In the genomic region with DNA sequence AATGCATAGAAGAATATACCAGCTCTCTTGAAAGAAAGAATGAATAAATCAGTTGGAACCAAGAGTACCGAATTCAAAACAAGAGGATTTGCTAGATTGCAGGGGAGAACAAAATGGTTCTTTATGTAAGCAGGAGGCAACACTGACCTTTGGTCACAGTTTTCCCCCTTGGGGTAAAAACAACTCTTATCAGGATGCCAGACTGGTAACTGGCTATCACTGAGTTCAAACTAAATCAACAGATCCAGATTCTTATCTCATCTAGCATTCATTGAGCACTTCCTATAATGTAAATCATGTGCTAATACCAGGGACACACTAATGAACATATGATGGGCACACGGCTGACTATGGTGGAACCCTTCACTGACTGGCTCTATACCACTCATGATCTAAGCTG, we compare ENCODE assay signal across 35 cellular contexts. TPM values are rescaled to one million over a fixed set of nuclear protein-coding genes. Genes with fewer than 3 reads are reported as not detected.
"Had no signal": no experiment of that assay in that cellular context is flagged by ENCODE, and none has a peak within 500 bp of the region (broad histone marks: within the 10 kb centered on the region; RNA-seq: fewer than 3 reads in every experiment).

No MANE protein-coding gene starts in this region.

- DNase-seq: naive thymus-derived CD4-positive, alpha-beta T cell; natural killer cell; occipital lobe; ovary; posterior cingulate gyrus; psoas muscle; right cardiac atrium; spleen; stimulated activated CD4-positive, alpha-beta T cell treated with anti-CD3 and anti-CD28 coated beads, Interleukin-12 subunit alpha, Interleukin-12 subunit beta, amount 100 ng/mL, for 4 hours; stimulated activated CD4-positive, alpha-beta T cell treated with anti-CD3 and anti-CD28 coated beads, Interleukin-1b, Interleukin-23, amount 100 ng/mL, for 48 hours; stimulated activated CD4-positive, alpha-beta T cell treated with anti-CD3 and anti-CD28 coated beads, Interleukin-4, amount 100 ng/mL, for 1 hour; stimulated activated CD4-positive, alpha-beta T cell treated with anti-CD3 and anti-CD28 coated beads, Interleukin-4, amount 100 ng/mL, for 4 hours; stimulated activated CD8-positive, alpha-beta memory T cell treated with anti-CD3 and anti-CD28 coated beads, Interleukin-4, amount 100 ng/mL, for 48 hours; stimulated activated naive CD4-positive, alpha-beta T cell; substantia nigra; testis; tibial artery; transverse colon; upper lobe of right lung; uterus had no signal

- H3K4me1 Mint-ChIP-seq: natural killer cell; nephron; neural progenitor cell; stimulated activated memory B cell treated with anti-CD40 and anti-IgM and Interleukin-4, amounts not matched to agents 10 μg/mL and 1 μg/mL and 100 μg/mL, for 72 hours had no signal

- H3K9ac ChIP-seq: neural progenitor cell, parathyroid adenoma had no signal

- H3K27ac ChIP-seq: neural progenitor cell, ovary, parathyroid adenoma, psoas muscle, skin epidermis, spleen, suprapubic skin, testis, tibial artery, transverse colon, upper lobe of right lung, uterus had no signal

- H3K4me3 ChIP-seq: neural progenitor cell, ovary, psoas muscle, skin epidermis, smooth muscle cell, spleen, suprapubic skin, testis, tibial artery, transverse colon, upper lobe of right lung, uterus had no signal

- H3K4me3 Mint-ChIP-seq: naive thymus-derived CD4-positive, alpha-beta T cell; natural killer cell; nephron; neural progenitor cell; stimulated activated memory B cell treated with anti-CD40 and anti-IgM and Interleukin-4, amounts not matched to agents 10 μg/mL and 1 μg/mL and 100 μg/mL, for 72 hours; stimulated activated naive CD8-positive, alpha-beta T cell treated with anti-CD3 and anti-CD28 coated beads, Interleukin-15, Interleukin-2, amounts not matched to agents 100 ng/mL and 50 ng/mL, for 24 hours; type B pancreatic cell had no signal

- H3K36me3 Mint-ChIP-seq: naive thymus-derived CD4-positive, alpha-beta T cell; natural killer cell; neural progenitor cell; stimulated activated memory B cell treated with anti-CD40 and anti-IgM and Interleukin-4, amounts not matched to agents 10 μg/mL and 1 μg/mL and 100 μg/mL, for 72 hours; type B pancreatic cell had no signal

- H3K4me1 ChIP-seq: neural progenitor cell, parathyroid adenoma, psoas muscle, spleen, suprapubic skin, testis, tibial artery, transverse colon, upper lobe of right lung, uterus had no signal

- H3K9me3 ChIP-seq: ovary, psoas muscle, spleen, suprapubic skin, testis, tibial artery, transverse colon, upper lobe of right lung, uterus had no signal

- ATAC-seq: naive thymus-derived CD4-positive, alpha-beta T cell; natural killer cell; psoas muscle; right cardiac atrium; sciatic nerve; stimulated activated memory B cell treated with anti-CD40 and anti-IgM and Interleukin-4, amounts not matched to agents 10 μg/mL and 1 μg/mL and 100 μg/mL, for 72 hours; upper lobe of right lung had no signal

- H3K27me3 ChIP-seq: neural progenitor cell, ovary, testis, upper lobe of right lung, uterus had no signal

- H3K27ac Mint-ChIP-seq: naive thymus-derived CD4-positive, alpha-beta T cell; natural killer cell; nephron; neural progenitor cell; progenitor cell of endocrine pancreas; stimulated activated memory B cell treated with anti-CD40 and anti-IgM and Interleukin-4, amounts not matched to agents 10 μg/mL and 1 μg/mL and 100 μg/mL, for 72 hours; stimulated activated naive CD8-positive, alpha-beta T cell treated with anti-CD3 and anti-CD28 coated beads, Interleukin-15, Interleukin-2, amounts not matched to agents 100 ng/mL and 50 ng/mL, for 24 hours; type B pancreatic cell had no signal

- H3K4me2 ChIP-seq: neural progenitor cell, smooth muscle cell had no signal

- H3K79me2 ChIP-seq: parathyroid adenoma had no signal

- H3K9me3 Mint-ChIP-seq: natural killer cell; nephron; stimulated activated memory B cell treated with anti-CD40 and anti-IgM and Interleukin-4, amounts not matched to agents 10 μg/mL and 1 μg/mL and 100 μg/mL, for 72 hours; stimulated activated naive CD8-positive, alpha-beta T cell treated with anti-CD3 and anti-CD28 coated beads, Interleukin-15, Interleukin-2, amounts not matched to agents 100 ng/mL and 50 ng/mL, for 24 hours; type B pancreatic cell had no signal

- H2AFZ ChIP-seq: neural progenitor cell, parathyroid adenoma had no signal

- H3K36me3 ChIP-seq: neural progenitor cell, ovary, spleen, suprapubic skin, tibial artery, transverse colon, upper lobe of right lung, uterus had no signal

RNA-seq across cellular contexts. Expression of a gene that starts 4.8 kb away (rescaled TPM):
- total RNA-seq: natural killer cell, occipital lobe, osteoblast, ovary, progenitor cell of endocrine pancreas, psoas muscle, renal cortical epithelial cell, right cardiac atrium, sciatic nerve, smooth muscle cell, spleen, suprapubic skin, testis, transverse colon, upper lobe of right lung, urinary bladder, uterus had no signal
- polyA plus RNA-seq: naive thymus-derived CD4-positive, alpha-beta T cell; neural cell; ovary; psoas muscle; right cardiac atrium; smooth muscle cell; spleen; urinary bladder had no signal
